Comparison of ENCODE assay signal across 1 cellular context in the genomic region with DNA sequence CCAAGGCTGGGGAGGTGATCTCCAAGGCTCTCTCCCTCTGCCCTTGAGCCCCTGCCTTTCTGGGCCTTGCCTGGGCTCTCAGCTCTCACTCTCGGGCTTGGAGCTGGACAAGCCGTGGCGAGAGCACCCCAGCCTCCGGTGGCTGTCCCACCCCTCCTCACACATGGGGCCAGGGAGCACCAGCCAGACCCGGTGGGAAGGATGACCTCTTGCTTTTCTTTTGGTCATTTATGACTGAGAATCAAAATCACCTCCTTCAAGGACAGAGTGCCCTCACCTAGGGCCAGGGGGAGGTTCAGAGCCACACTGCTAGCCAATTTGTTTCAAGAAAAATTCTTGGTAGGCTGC.
TF ChIP-seq lines count a peak whose summit lies in the region.

No MANE protein-coding gene starts in this region.

TF ChIP-seq in GM12878, 131 proteins besides CTCF, POLR2A, EP300 and RAD21:
- TF ChIP-seq FOXK2 (IDR thresholded peaks at IDR 0.05) (no peak), MTA2 (IDR thresholded peaks at IDR 0.05; ENCODE audit: low read depth) (no peak), KLF5 (IDR thresholded peaks at IDR 0.05; ENCODE audit: partially characterized antibody) (no peak), CREB1 (IDR thresholded peaks at IDR 0.05; ENCODE audit: low read depth) (no peak), POLR2AphosphoS5 (IDR thresholded peaks at IDR 0.05; ENCODE audit: low read length) (no peak), IKZF2 (IDR thresholded peaks at IDR 0.05) (no peak), ZNF622 (IDR thresholded peaks at IDR 0.05) (no peak), NFIC (IDR thresholded peaks at IDR 0.05; ENCODE audit: low read depth, low read length) (no peak), ESRRA (IDR thresholded peaks at IDR 0.05; ENCODE audit: low read length) (no peak), POU2F2 (IDR thresholded peaks at IDR 0.05; ENCODE audit: borderline replicate concordance, low read depth, low read length) (no peak), YBX1 (IDR thresholded peaks at IDR 0.05) (no peak), ATF7 (IDR thresholded peaks at IDR 0.05; ENCODE audit: low read depth) (no peak), HCFC1 (IDR thresholded peaks at IDR 0.05; ENCODE audit: low read length) (no peak)
- TF ChIP-seq, protein P1, sequence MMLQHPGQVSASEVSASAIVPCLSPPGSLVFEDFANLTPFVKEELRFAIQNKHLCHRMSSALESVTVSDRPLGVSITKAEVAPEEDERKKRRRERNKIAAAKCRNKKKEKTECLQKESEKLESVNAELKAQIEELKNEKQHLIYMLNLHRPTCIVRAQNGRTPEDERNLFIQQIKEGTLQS (IDR thresholded peaks at IDR 0.05; ENCODE audit: borderline replicate concordance, extremely low read depth, low read depth, low read length): no peak
- TF ChIP-seq, protein P2, sequence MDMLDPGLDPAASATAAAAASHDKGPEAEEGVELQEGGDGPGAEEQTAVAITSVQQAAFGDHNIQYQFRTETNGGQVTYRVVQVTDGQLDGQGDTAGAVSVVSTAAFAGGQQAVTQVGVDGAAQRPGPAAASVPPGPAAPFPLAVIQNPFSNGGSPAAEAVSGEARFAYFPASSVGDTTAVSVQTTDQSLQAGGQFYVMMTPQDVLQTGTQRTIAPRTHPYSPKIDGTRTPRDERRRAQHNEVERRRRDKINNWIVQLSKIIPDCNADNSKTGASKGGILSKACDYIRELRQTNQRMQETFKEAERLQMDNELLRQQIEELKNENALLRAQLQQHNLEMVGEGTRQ (IDR thresholded peaks at IDR 0.05; ENCODE audit: borderline replicate concordance, low read depth, low read length): no peak
- TF ChIP-seq, protein P3, sequence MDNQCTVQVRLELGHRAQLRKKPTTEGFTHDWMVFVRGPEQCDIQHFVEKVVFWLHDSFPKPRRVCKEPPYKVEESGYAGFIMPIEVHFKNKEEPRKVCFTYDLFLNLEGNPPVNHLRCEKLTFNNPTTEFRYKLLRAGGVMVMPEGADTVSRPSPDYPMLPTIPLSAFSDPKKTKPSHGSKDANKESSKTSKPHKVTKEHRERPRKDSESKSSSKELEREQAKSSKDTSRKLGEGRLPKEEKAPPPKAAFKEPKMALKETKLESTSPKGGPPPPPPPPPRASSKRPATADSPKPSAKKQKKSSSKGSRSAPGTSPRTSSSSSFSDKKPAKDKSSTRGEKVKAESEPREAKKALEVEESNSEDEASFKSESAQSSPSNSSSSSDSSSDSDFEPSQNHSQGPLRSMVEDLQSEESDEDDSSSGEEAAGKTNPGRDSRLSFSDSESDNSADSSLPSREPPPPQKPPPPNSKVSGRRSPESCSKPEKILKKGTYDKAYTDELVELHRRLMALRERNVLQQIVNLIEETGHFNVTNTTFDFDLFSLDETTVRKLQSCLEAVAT (IDR thresholded peaks at IDR 0.05): no peak
- TF ChIP-seq, protein P4, sequence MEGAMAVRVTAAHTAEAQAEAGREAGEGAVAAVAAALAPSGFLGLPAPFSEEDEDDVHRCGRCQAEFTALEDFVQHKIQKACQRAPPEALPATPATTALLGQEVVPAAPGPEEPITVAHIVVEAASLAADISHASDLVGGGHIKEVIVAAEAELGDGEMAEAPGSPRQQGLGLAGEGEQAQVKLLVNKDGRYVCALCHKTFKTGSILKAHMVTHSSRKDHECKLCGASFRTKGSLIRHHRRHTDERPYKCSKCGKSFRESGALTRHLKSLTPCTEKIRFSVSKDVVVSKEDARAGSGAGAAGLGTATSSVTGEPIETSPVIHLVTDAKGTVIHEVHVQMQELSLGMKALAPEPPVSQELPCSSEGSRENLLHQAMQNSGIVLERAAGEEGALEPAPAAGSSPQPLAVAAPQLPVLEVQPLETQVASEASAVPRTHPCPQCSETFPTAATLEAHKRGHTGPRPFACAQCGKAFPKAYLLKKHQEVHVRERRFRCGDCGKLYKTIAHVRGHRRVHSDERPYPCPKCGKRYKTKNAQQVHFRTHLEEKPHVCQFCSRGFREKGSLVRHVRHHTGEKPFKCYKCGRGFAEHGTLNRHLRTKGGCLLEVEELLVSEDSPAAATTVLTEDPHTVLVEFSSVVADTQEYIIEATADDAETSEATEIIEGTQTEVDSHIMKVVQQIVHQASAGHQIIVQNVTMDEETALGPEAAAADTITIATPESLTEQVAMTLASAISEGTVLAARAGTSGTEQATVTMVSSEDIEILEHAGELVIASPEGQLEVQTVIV (IDR thresholded peaks at IDR 0.05; ENCODE audit: borderline replicate concordance, partially characterized antibody): no peak
